In genomic region chr4:27861381-27861787, GRCh38 we compare ENCODE assay signal across 9 cellular contexts.
DNase-seq lines count a peak whose midpoint lies in the region; ATAC-seq, FAIRE-seq and TF ChIP-seq lines count a peak whose summit lies in the region.
"Had no signal": no experiment of that assay in that cellular context is flagged by ENCODE, and none has a peak within 500 bp of the region (broad histone marks: within the 10 kb centered on the region; RNA-seq: fewer than 3 reads in every experiment).

No MANE protein-coding gene starts in this region.

- TF ChIP-seq EP300 in A549 (IDR thresholded peaks at IDR 0.05): no peak

- ATAC-seq in A549 (peak in 1 of 2 experiments; percentile 53; a peak in 1 of 6 replicates), HG02588 (IDR thresholded peaks at IDR 0.05; ENCODE audit: unreplicated experiment) (no peak), GM21423 (IDR thresholded peaks at IDR 0.05; ENCODE audit: unreplicated experiment) (no peak)
- ATAC-seq in activated naive CD8-positive, alpha-beta T cell treated with anti-CD3 and anti-CD28 coated beads, Interleukin-2, amount 50 U/mL, for 24 hours: no peak

- no peaks in the 10 kb centered on the region for H3F3A ChIP-seq in SU-DHL-6 (ENCODE audit: insufficient read depth)

- TF ChIP-seq RAD21 in A549 (conservative IDR thresholded peaks at IDR 0.05 in 1 of 2, IDR thresholded peaks at IDR 0.05 in 1 of 2): peak; percentile 63 to 65

- no peaks in the 10 kb centered on the region for H3K79me2 ChIP-seq in SU-DHL-6 (ENCODE audit: insufficient read depth, low read length)

- no peaks in the 10 kb centered on the region for H3K36me3 ChIP-seq in SU-DHL-6 (ENCODE audit: low read length)

- no peak overlapping the region for H3K27ac ChIP-seq in A549
- H3K27ac ChIP-seq in SU-DHL-6 (ENCODE audit: low read depth, low read length): no peak overlapping the region

- no peak overlapping the region for H3K27ac Mint-ChIP-seq in activated naive CD8-positive, alpha-beta T cell treated with anti-CD3 and anti-CD28 coated beads, Interleukin-2, amount 50 U/mL, for 24 hours
- H3K27ac Mint-ChIP-seq: T-helper 1 cell treated with Interleukin-12 subunit alpha and Interleukin-12 subunit beta and Interleukin-4 antibody, amounts not matched to agents 30 μg/mL and 1 μg/mL, for 36 hours had no signal

- no peaks in the 10 kb centered on the region for H3K9me3 ChIP-seq in A549
- H3K9me3 ChIP-seq in SU-DHL-6 (ENCODE audit: insufficient read depth, low read length): no peaks in the 10 kb centered on the region

- DNase-seq in A549 (ENCODE audit: low read depth in 1 of 2, low spot score in 1 of 2) (peak in 1 of 2 experiments; percentile 29), HEK293T (ENCODE audit: extremely low spot score) (peak; percentile 4), hippocampal formation (lab: John Stamatoyannopoulos, UW) (peak; percentile 35 to 36), kidney glomerular epithelial cell (lab: John Stamatoyannopoulos, UW) (no peak)
- DNase-seq in activated naive CD8-positive, alpha-beta T cell treated with anti-CD3 and anti-CD28 coated beads, Interleukin-2, amount 50 U/mL, for 24 hours: no peak

- H3K4me3 ChIP-seq in A549: no peak overlapping the region
- no peak overlapping the region for H3K4me3 ChIP-seq in SU-DHL-6 (ENCODE audit: insufficient read depth, low read length, poor library complexity, severe bottlenecking)

- 9% methylated on average over 1 of the region's 1 CpG for WGBS in A549 (ENCODE audit: missing lambda C conversion rate)

- POLR2A ChIA-PET in A549 (lab: Yijun Ruan, JAX): no interaction called here
- POLR2A ChIA-PET in HEK293T (lab: Yijun Ruan, JAX): no interaction called here

- H3K4me1 Mint-ChIP-seq in activated naive CD8-positive, alpha-beta T cell treated with anti-CD3 and anti-CD28 coated beads, Interleukin-2, amount 50 U/mL, for 24 hours: no peaks in the 10 kb centered on the region

- no peak for TF ChIP-seq POLR2A in A549 (IDR thresholded peaks at IDR 0.05; ENCODE audit: low read length)

- no peaks in the 10 kb centered on the region for H3K9me2 ChIP-seq in SU-DHL-6 (replicated peaks; ENCODE audit: insufficient read depth, low read length)

- H3K4me3 Mint-ChIP-seq in activated naive CD8-positive, alpha-beta T cell treated with anti-CD3 and anti-CD28 coated beads, Interleukin-2, amount 50 U/mL, for 24 hours: no peak overlapping the region
- H3K4me3 Mint-ChIP-seq: T-helper 1 cell treated with Interleukin-12 subunit alpha and Interleukin-12 subunit beta and Interleukin-4 antibody, amounts not matched to agents 30 μg/mL and 1 μg/mL, for 36 hours had no signal

- H3K27me3 ChIP-seq in SU-DHL-6 (ENCODE audit: low read length): no peaks in the 10 kb centered on the region

- TF ChIP-seq CTCF in A549 (IDR thresholded peaks at IDR 0.05) (peak; percentile 26; the same call in 2 of the 3 replicates), SU-DHL-6 (IDR thresholded peaks at IDR 0.05; ENCODE audit: insufficient read depth, low read length, poor library complexity, severe bottlenecking) (peak; percentile 23)

- no peak overlapping the region for H2AFZ ChIP-seq in SU-DHL-6 (ENCODE audit: low read depth, low read length, severe bottlenecking)

- peaks cover 13% of the 10 kb centered on the region for H3K9me3 Mint-ChIP-seq in activated naive CD8-positive, alpha-beta T cell treated with anti-CD3 and anti-CD28 coated beads, Interleukin-2, amount 50 U/mL, for 24 hours
- H3K9me3 Mint-ChIP-seq: T-helper 1 cell treated with Interleukin-12 subunit alpha and Interleukin-12 subunit beta and Interleukin-4 antibody, amounts not matched to agents 30 μg/mL and 1 μg/mL, for 36 hours had no signal

- no peak overlapping the region for H3K4me2 ChIP-seq in A549
- H3K4me2 ChIP-seq in SU-DHL-6 (ENCODE audit: low read depth, low read length, poor library complexity, severe bottlenecking): no peak overlapping the region

- no peak overlapping the region for H3K9ac ChIP-seq in SU-DHL-6 (ENCODE audit: low read length)

- no peaks in the 10 kb centered on the region for H3K36me3 Mint-ChIP-seq in activated naive CD8-positive, alpha-beta T cell treated with anti-CD3 and anti-CD28 coated beads, Interleukin-2, amount 50 U/mL, for 24 hours (ENCODE audit: low read depth)

- no peak for FAIRE-seq in A549 (lab: Jason Lieb, UNC)

- no peaks in the 10 kb centered on the region for H3K27me3 Mint-ChIP-seq in activated naive CD8-positive, alpha-beta T cell treated with anti-CD3 and anti-CD28 coated beads, Interleukin-2, amount 50 U/mL, for 24 hours

- no peaks in the 10 kb centered on the region for H4K20me1 ChIP-seq in SU-DHL-6 (ENCODE audit: low read depth, low read length)

- CTCF ChIA-PET in A549 (lab: Yijun Ruan, JAX): interaction anchor here (1.1 kb wide), 1 partner anchor 15 kb away, joined by 4 read pairs; no protein-coding TSS in a partner anchor
- CTCF ChIA-PET in HEK293T (lab: Yijun Ruan, JAX): no interaction called here

- H3K4me1 ChIP-seq in A549: no peaks in the 10 kb centered on the region

TF ChIP-seq in A549, 52 proteins besides CTCF, POLR2A, EP300 and RAD21:
- TF ChIP-seq RFX5 (IDR thresholded peaks at IDR 0.05) (no peak), SMC3 (IDR thresholded peaks at IDR 0.05) (peak; percentile 30; the same call in 2 of the 3 replicates)
TF ChIP-seq in A549: peak in this region for 1.

TF ChIP-seq in HEK293T, 16 proteins besides CTCF, POLR2A, EP300 and RAD21:
- TF ChIP-seq FOXK2 (IDR thresholded peaks at IDR 0.05) (no peak), ELF4 (IDR thresholded peaks at IDR 0.05) (no peak), PKNOX1 (IDR thresholded peaks at IDR 0.05) (no peak), BHLHE40 (IDR thresholded peaks at IDR 0.05; ENCODE audit: borderline replicate concordance) (no peak), ARNT (IDR thresholded peaks at IDR 0.05) (no peak), CTBP1 (IDR thresholded peaks at IDR 0.05; ENCODE audit: borderline replicate concordance) (no peak), ZNF384 (IDR thresholded peaks at IDR 0.05) (no peak), SP1 (IDR thresholded peaks at IDR 0.05) (no peak), SUZ12 (IDR thresholded peaks at IDR 0.05) (no peak), NFRKB (IDR thresholded peaks at IDR 0.05) (no peak), TARDBP (IDR thresholded peaks at IDR 0.05) (no peak), HDGF (IDR thresholded peaks at IDR 0.05; ENCODE audit: borderline replicate concordance) (no peak), FOXM1 (IDR thresholded peaks at IDR 0.05; ENCODE audit: borderline replicate concordance) (no peak), FOXA1 (IDR thresholded peaks at IDR 0.05) (no peak), LEF1 (IDR thresholded peaks at IDR 0.05; ENCODE audit: borderline replicate concordance) (no peak), L3MBTL2 (conservative IDR thresholded peaks at IDR 0.05) (no peak)

Comparison
In these comparisons a context has a peak if more than half of its experiments do, and no peak if none do; other contexts are left out.
1. DNase-seq: peak in HEK293T (single experiment) and hippocampal formation (2 of 2); none in activated naive CD8-positive, alpha-beta T cell treated with anti-CD3 and anti-CD28 coated beads, Interleukin-2, amount 50 U/mL, for 24 hours (single experiment) and kidney glomerular epithelial cell (single experiment).